Comparison of ENCODE assay signal across 1 cellular context in genomic region chr4:108762559-108763225, GRCh38.
TF ChIP-seq lines count a peak whose summit lies in the region.

ETNPPL (minus strand) TSS chr4:108763053; CDS start chr4:108762898, 155 bp downstream.

TF ChIP-seq in HEK293, 187 proteins besides CTCF, POLR2A, EP300 and RAD21 (continued from another document):
- TF ChIP-seq ZNF510 (tag by site-specific recombination; IDR thresholded peaks at IDR 0.05; ENCODE audit: insufficient replicate concordance) (no peak), OVOL3 (tag by site-specific recombination; IDR thresholded peaks at IDR 0.05) (no peak), ZNF585B (tag by site-specific recombination; IDR thresholded peaks at IDR 0.05) (peak; percentile 40), ZNF335 (tag by site-specific recombination; conservative IDR thresholded peaks at IDR 0.05) (peak; percentile 65), ZSCAN4 (tag by site-specific recombination; IDR thresholded peaks at IDR 0.05) (0 out of 2 replicates have a peak, but pooled peaks have one; percentile 20), ZNF629 (tag by site-specific recombination; IDR thresholded peaks at IDR 0.05) (0 out of 2 replicates have a peak, but pooled peaks have one; percentile 26), ZNF626 (tag by site-specific recombination; IDR thresholded peaks at IDR 0.05) (no peak), ZSCAN23 (tag by site-specific recombination; IDR thresholded peaks at IDR 0.05) (no peak), ZNF692 (tag by site-specific recombination; IDR thresholded peaks at IDR 0.05) (peak; percentile 97), GLIS1 (tag by site-specific recombination; IDR thresholded peaks at IDR 0.05) (peak; percentile 13; the same call in 1 of the 2 replicates), ZNF701 (tag by site-specific recombination; IDR thresholded peaks at IDR 0.05) (no peak), ZNF501 (tag by site-specific recombination; IDR thresholded peaks at IDR 0.05) (no peak)
TF ChIP-seq in HEK293: peak in this region for 31.
